21 cellular contexts compared by ENCODE assay signal in genomic region chr20:63435552-63435951, GRCh38. TPM values are rescaled to one million over a fixed set of nuclear protein-coding genes. Genes with fewer than 3 reads are reported as not detected.
A peak's percentile ranks its signal among the peaks of the same experiment; 100 is the strongest.
DNase-seq lines count a peak whose midpoint lies in the region; ATAC-seq and TF ChIP-seq lines count a peak whose summit lies in the region.
"Had no signal": no experiment of that assay in that cellular context is flagged by ENCODE, and none has a peak within 500 bp of the region (broad histone marks: within the 10 kb centered on the region; RNA-seq: fewer than 3 reads in every experiment).

No MANE protein-coding gene starts in this region.

- no peak overlapping the region for H3K9ac ChIP-seq in IMR-90 (ENCODE audit: low read depth, low read length)
- H3K9ac ChIP-seq: BLaER1 treated with 17β-estradiol and CSF1 and Interleukin-3, amounts not matched to agents 10 nM and 100 nM had no signal

- H3K18ac ChIP-seq in IMR-90 (ENCODE audit: low read depth, low read length) = no peak overlapping the region

- no peak overlapping the region for H3K4ac ChIP-seq in IMR-90 (ENCODE audit: low read depth, low read length)

- in situ Hi-C loops in IMR-90 (cut with MboI; ENCODE audit: low sequenced_read_pairs) = no loop called here

- H4K8ac ChIP-seq in IMR-90 (ENCODE audit: low read depth in 2 of 2, low read length in 2 of 2) = no peak overlapping the region

- no peak overlapping the region for H2AK9ac ChIP-seq in IMR-90 (replicated peaks; ENCODE audit: low read depth, low read length, poor library complexity)

- H3K9me3 ChIP-seq in cardiac muscle cell (ENCODE audit: low read depth) = no peaks in the 10 kb centered on the region
- no peaks in the 10 kb centered on the region for H3K9me3 ChIP-seq in heart right ventricle
- H3K9me3 ChIP-seq in IMR-90 (ENCODE audit: control insufficient read depth, insufficient read depth, low read length) = no peaks in the 10 kb centered on the region
- no peaks in the 10 kb centered on the region for H3K9me3 ChIP-seq in testis
- H3K9me3 ChIP-seq: A549; BLaER1 treated with 17β-estradiol and CSF1 and Interleukin-3, amounts not matched to agents 10 nM and 100 nM; tibial artery had no signal

- no peak overlapping the region for H2BK20ac ChIP-seq in IMR-90 (ENCODE audit: low read depth, low read length)

- H3K9me1 ChIP-seq in IMR-90 (ENCODE audit: insufficient read depth, low read length) = no peaks in the 10 kb centered on the region

- H3K4me2 ChIP-seq in IMR-90 (ENCODE audit: low read depth, low read length) = no peak overlapping the region
- H3K4me2 ChIP-seq: A549 had no signal

- no TSS peak for BruUV-seq in IMR-90 (replicated peaks; lab: Mats Ljungman, UMichigan)

- POLR2A ChIA-PET in IMR-90 (lab: Charles Lee; ENCODE audit: unreplicated experiment) = no interaction called here

- no peak overlapping the region for H4K5ac ChIP-seq in IMR-90 (ENCODE audit: low read depth, low read length)

- H2AFZ ChIP-seq in IMR-90 (replicated peaks; ENCODE audit: low read length, poor library complexity) = no peak overlapping the region

- H4K91ac ChIP-seq in IMR-90 (ENCODE audit: insufficient read depth, low read depth, low read length) = no peak overlapping the region

- no peak overlapping the region for H3K56ac ChIP-seq in IMR-90 (ENCODE audit: extremely low read depth, insufficient read depth, low read length)

- no peaks in the 10 kb centered on the region for H4K20me1 ChIP-seq in IMR-90 (ENCODE audit: insufficient read depth, low read length)

- H3K23ac ChIP-seq in IMR-90 (ENCODE audit: low read depth, low read length) = no peak overlapping the region

- 24 to 33% methylated on average over 9 of the region's 9 CpGs for whole genome bisulfite sequencing in heart right ventricle, 2 donors
- WGBS in IMR-90 (ENCODE audit: extremely low coverage in 2 of 2, insufficient read length in 1 of 2), 2 experiments = 60% methylated on average over 1 of the region's 9 CpGs; no CpG with 5 or more reads in 1 of the 2 experiments
- WGBS in testis, 2 donors = 35 to 40% methylated on average over 9 of the region's 9 CpGs

- H3K4me3 ChIP-seq in cardiac muscle cell = no peak overlapping the region
- no peak overlapping the region for H3K4me3 ChIP-seq in heart right ventricle
- no peak overlapping the region for H3K4me3 ChIP-seq in IMR-90 (ENCODE audit: insufficient read depth, low read depth, low read length)
- H3K4me3 ChIP-seq in fibroblast of the aortic adventitia (ENCODE audit: low read depth, low read length) = no peak overlapping the region
- no peak overlapping the region for H3K4me3 ChIP-seq in testis
- H3K4me3 ChIP-seq: A549; BLaER1 treated with 17β-estradiol and CSF1 and Interleukin-3, amounts not matched to agents 10 nM and 100 nM; breast epithelium; GM12878; tibial artery had no signal

- no peak for TF ChIP-seq POLR2A in IMR-90 (IDR thresholded peaks at IDR 0.05; ENCODE audit: low read depth, low read length)
- no peak for TF ChIP-seq POLR2A in testis (IDR thresholded peaks at IDR 0.05)

- H3K36me3 ChIP-seq in cardiac muscle cell (no peaks in the 10 kb centered on the region), heart right ventricle (no peaks in the 10 kb centered on the region), IMR-90 (ENCODE audit: control insufficient read depth, insufficient read depth, low read length) (no peaks in the 10 kb centered on the region), testis (ENCODE audit: low read depth, missing control alignments) (no peaks in the 10 kb centered on the region)
- H3K36me3 ChIP-seq: BLaER1 treated with 17β-estradiol and CSF1 and Interleukin-3, amounts not matched to agents 10 nM and 100 nM; breast epithelium; tibial artery had no signal

- no peak for ATAC-seq in heart right ventricle
- peak; percentile 66 for ATAC-seq in IMR-90 (ENCODE audit: low read depth)
- no peak for ATAC-seq in HG03039 (IDR thresholded peaks at IDR 0.05; ENCODE audit: unreplicated experiment)
- no peak for ATAC-seq in GM21447 (IDR thresholded peaks at IDR 0.05; ENCODE audit: unreplicated experiment)
- ATAC-seq: left colon had no signal

- H3K27ac ChIP-seq in cardiac muscle cell = no peak overlapping the region
- no peak overlapping the region for H3K27ac ChIP-seq in heart right ventricle
- no peak overlapping the region for H3K27ac ChIP-seq in IMR-90 (ENCODE audit: insufficient read depth, low read length)
- H3K27ac ChIP-seq in testis = no peak overlapping the region
- H3K27ac ChIP-seq: A549; BLaER1 treated with 17β-estradiol and CSF1 and Interleukin-3, amounts not matched to agents 10 nM and 100 nM; breast epithelium; foreskin keratinocyte; tibial artery had no signal

- DNase-seq in cardiac muscle cell (ENCODE audit: low read depth in 1 of 2, low spot score in 1 of 2) (peak; percentile 23 to 35), heart right ventricle (no peak), IMR-90 (peak; percentile 3), fibroblast of the aortic adventitia (ENCODE audit: low read depth) (peak; percentile 36), testis (peak; percentile 51)
- no peak for DNase-seq in stimulated activated CD4-positive, alpha-beta T cell treated with anti-CD3 and anti-CD28 coated beads, Interleukin-15, amount 100 ng/mL, for 24 hours
- DNase-seq: amniotic stem cell had no signal

- no peak overlapping the region for H2AK5ac ChIP-seq in IMR-90 (ENCODE audit: low read depth, low read length)

- no peak overlapping the region for H2BK15ac ChIP-seq in IMR-90 (ENCODE audit: low read depth, low read length)

- no peaks in the 10 kb centered on the region for H3K4me1 ChIP-seq in cardiac muscle cell (ENCODE audit: low read depth)
- H3K4me1 ChIP-seq in heart right ventricle = peaks cover 0 to 17% (median 5%) of the 10 kb centered on the region in 9 donors
- H3K4me1 ChIP-seq in IMR-90 (ENCODE audit: control insufficient read depth, insufficient read depth, low read length) = no peaks in the 10 kb centered on the region
- H3K4me1 ChIP-seq in testis = no peaks in the 10 kb centered on the region
- H3K4me1 ChIP-seq: A549, breast epithelium, foreskin keratinocyte, tibial artery had no signal

- H3K79me1 ChIP-seq in IMR-90 (ENCODE audit: low read depth in 1 of 2, low read length in 2 of 2) = no peaks in the 10 kb centered on the region

- H3K14ac ChIP-seq in IMR-90 (replicated peaks; ENCODE audit: low read depth, low read length) = no peak overlapping the region

- intact Hi-C loops in heart right ventricle (cut with DNase I) = no loop called here
- intact Hi-C loops in IMR-90 (cut with micrococcal nuclease) = no loop called here
- intact Hi-C loops in testis (cut with DNase I; ENCODE audit: low total_unique reads) = no loop called here

- dilution Hi-C loops in IMR-90 (cut with HindIII; ENCODE audit: low sequenced_read_pairs, unreplicated experiment) = no loop called here

- H3K27me3 ChIP-seq in cardiac muscle cell = no peaks in the 10 kb centered on the region
- H3K27me3 ChIP-seq in heart right ventricle = peaks cover 0 to 7% (median 0%) of the 10 kb centered on the region in 7 donors
- H3K27me3 ChIP-seq in IMR-90 (ENCODE audit: control insufficient read depth, insufficient read depth, low read length) = no peaks in the 10 kb centered on the region; the same call in 1 of the 2 replicates
- H3K27me3 ChIP-seq in testis = no peaks in the 10 kb centered on the region
- H3K27me3 ChIP-seq: foreskin keratinocyte had no signal

- TF ChIP-seq CTCF in cardiac muscle cell (IDR thresholded peaks at IDR 0.05; ENCODE audit: low read depth, low read length) (no peak), heart right ventricle (IDR thresholded peaks at IDR 0.05) (no peak), IMR-90 (conservative IDR thresholded peaks at IDR 0.05; ENCODE audit: low read depth, low read length) (no peak), fibroblast of the aortic adventitia (IDR thresholded peaks at IDR 0.05; ENCODE audit: insufficient read depth, low read length) (no peak), testis (IDR thresholded peaks at IDR 0.05) (no peak)

- no peak for TF ChIP-seq RAD21 in IMR-90 (IDR thresholded peaks at IDR 0.05; ENCODE audit: low read length)

- CTCF ChIA-PET in IMR-90 (lab: Yijun Ruan, JAX) = no interaction called here

- H2BK120ac ChIP-seq in IMR-90 (ENCODE audit: low read depth, low read length) = no peak overlapping the region

- no peak overlapping the region for H2BK5ac ChIP-seq in IMR-90 (ENCODE audit: low read depth, low read length, poor library complexity, severe bottlenecking)

TF ChIP-seq in IMR-90, 13 proteins besides CTCF, POLR2A, EP300 and RAD21:
- TF ChIP-seq RCOR1 (IDR thresholded peaks at IDR 0.05; ENCODE audit: insufficient replicate concordance, low read length) (no peak), NFE2L2 (IDR thresholded peaks at IDR 0.05; ENCODE audit: low read depth, low read length) (no peak)

RNA-seq across cellular contexts. Expression of gene KCNQ2, which starts 36.9 kb away (rescaled TPM):
- total RNA-seq in cardiac muscle cell (13.7 and 18.0 TPM in 2 replicates), heart right ventricle (1 to 10 TPM in 3 of 10 donors, under 1 TPM in 1, not detected in 6; 0.26 to 3.8 (median 1.9) TPM), IMR-90 (2012; rRNA removed) (not detected in 2 replicates), fibroblast of the aortic adventitia (ENCODE audit: low replicate concordance) (not detected in 2 replicates), testis (10 to 100 TPM; 49.2 to 60.9 TPM)
- polyA plus RNA-seq in cardiac muscle cell (17.3 and 18.6 TPM in 2 replicates), heart right ventricle (under 1 TPM in 1 of 2 donors, not detected in 1; 0.03 TPM), IMR-90 (2012; rRNA removed) (0.02 TPM in 1 of 2 replicates, not detected in the other), testis (ENCODE audit: insufficient read depth, low read depth, low replicate concordance) (36.2 TPM)
- polyA plus RNA-seq in IMR-90 (2012; cell fraction: cytosol; rRNA removed) = 0.25 TPM in 1 of 2 replicates, not detected in the other
- polyA plus RNA-seq in IMR-90 (2012; cell fraction: nucleus; rRNA removed; ENCODE audit: low replicate concordance) = 0.07 TPM in 1 of 2 replicates, not detected in the other
- total RNA-seq: activated T-helper 1 cell treated with anti-CD3 and anti-CD28 coated beads, Interleukin-12 subunit alpha, Interleukin-12 subunit beta, Interleukin-2, Interleukin-4 antibody, amounts not matched to agents 30 ng/mL and 10 ng/mL and 1 ng/mL, durations not matched to agents 14 hours and 24 hours and 36 hours; breast epithelium; epithelial cell of proximal tubule; foreskin keratinocyte; omental fat pad; renal cortical epithelial cell had no signal
- polyA plus RNA-seq: foreskin keratinocyte; naive thymus-derived CD8-positive, alpha-beta T cell had no signal

Comparison
In these comparisons a context has a peak if more than half of its experiments do, and no peak if none do; other contexts are left out.
1. DNase-seq: peak in cardiac muscle cell (2 of 2), IMR-90 (single experiment), fibroblast of the aortic adventitia (single experiment) and testis (single experiment); none in heart right ventricle (0 of 2) and stimulated activated CD4-positive, alpha-beta T cell treated with anti-CD3 and anti-CD28 coated beads, Interleukin-15, amount 100 ng/mL, for 24 hours (single experiment).